ENCODE assay signal across 26 cellular contexts in the genomic region with DNA sequence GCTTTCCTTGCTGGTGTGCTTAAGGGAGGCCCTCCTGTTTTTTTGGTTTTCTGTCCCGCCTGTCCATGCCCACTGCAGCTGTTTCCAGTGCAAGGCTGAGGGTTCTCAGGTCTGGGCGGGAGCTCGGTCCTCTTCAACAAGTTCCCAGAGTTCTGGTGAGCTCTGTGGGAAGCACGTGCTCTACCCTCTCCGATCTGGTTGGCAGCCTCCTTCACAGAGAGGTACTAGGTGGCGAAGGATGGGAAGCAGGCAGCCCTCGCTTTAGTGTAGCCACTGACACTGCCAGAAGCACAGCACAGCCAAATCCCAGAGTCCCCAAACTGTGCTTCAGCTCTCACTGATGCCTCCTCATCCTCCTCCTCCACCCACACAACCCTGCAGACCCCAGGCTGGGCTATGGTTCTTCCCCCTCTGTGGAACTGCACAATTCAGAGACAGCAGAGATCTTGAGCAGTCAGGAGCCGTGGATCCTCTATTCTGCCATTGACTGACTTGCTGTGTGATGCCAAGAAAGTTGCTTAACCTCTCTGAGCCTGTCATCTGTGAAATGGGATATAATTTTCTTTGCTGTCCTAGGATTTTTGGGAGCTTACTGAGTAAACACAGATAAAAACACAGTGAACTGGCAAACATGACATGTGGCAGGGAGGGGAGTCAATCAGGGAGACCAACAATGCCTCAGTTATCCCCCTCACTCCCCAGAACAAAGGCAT. TPM values are rescaled to one million over a fixed set of nuclear protein-coding genes. Genes with fewer than 3 reads are reported as not detected.
"Had no signal": no experiment of that assay in that cellular context is flagged by ENCODE, and none has a peak within 500 bp of the region (broad histone marks: within the 10 kb centered on the region; RNA-seq: fewer than 3 reads in every experiment).

No MANE protein-coding gene starts in this region.

- H3K27ac ChIP-seq: adrenal gland, ascending aorta, body of pancreas, Peyer's patch, SK-N-MC, VCaP had no signal

- H3K4me1 ChIP-seq: adrenal gland, ascending aorta, Peyer's patch had no signal

- H3K4me3 ChIP-seq: adrenal gland, ascending aorta, body of pancreas, Peyer's patch, SK-N-MC had no signal

- H3K9me3 ChIP-seq: adrenal gland, ascending aorta, body of pancreas, Peyer's patch had no signal

- H3K27me3 ChIP-seq: ascending aorta, body of pancreas, Peyer's patch had no signal

- ATAC-seq: activated CD4-positive, alpha-beta T cell treated with anti-CD3 and anti-CD28 coated beads for 36 hours; activated T-helper 17 cell treated with anti-CD3 and anti-CD28 coated beads, Interleukin-2, amount 50 U/mL, for 72 hours; body of pancreas; T-cell had no signal

- DNase-seq: activated CD4-positive, alpha-beta memory T cell treated with anti-CD3 and anti-CD28 coated beads, Interleukin-2, amount 10 ng/mL, durations not matched to agents 7 days and 5 days; activated CD4-positive, alpha-beta T cell treated with anti-CD3 and anti-CD28 coated beads for 36 hours; activated CD4-positive, alpha-beta T cell treated with anti-CD3 and anti-CD28 coated beads, Interleukin-2, amount 50 U/mL, for 1 hour; activated gamma-delta T cell; activated naive CD4-positive, alpha-beta T cell treated with anti-CD3 and anti-CD28 coated beads, Interleukin-2, amount 10 ng/mL, durations not matched to agents 7 days and 5 days; activated naive CD8-positive, alpha-beta T cell treated with anti-CD3 and anti-CD28 coated beads for 36 hours; activated T-cell treated with anti-CD3 and anti-CD28 coated beads for 4 hours; activated T-cell treated with anti-CD3 and anti-CD28 coated beads, Interleukin-2, amount 50 U/mL, for 48 hours; adrenal gland; body of pancreas; KG1; MV-4-11; NCI-H1092 treated with DMSO at 0.1 percent for 48 hours; NCI-H1417 treated with DMSO at 0.1 percent for 48 hours; NCI-H1694; NCI-H2029; NCI-H510A treated with DMSO at 0.1 percent for 48 hours; NCI-H69; NK-92 treated with Interleukin-12 subunit alpha and Interleukin-12 subunit beta, amount 100 ng/mL, for 24 hours; Peyer's patch; T-cell had no signal

- H3K36me3 ChIP-seq: adrenal gland, ascending aorta, Peyer's patch had no signal

RNA-seq across cellular contexts. Expression of a gene that starts 10.5 kb away (rescaled TPM):
- total RNA-seq: ascending aorta, MCF 10A, Peyer's patch had no signal
